19 cellular contexts compared by ENCODE assay signal in genomic region chr19:46596008-46596407, GRCh38. TPM values are rescaled to one million over a fixed set of nuclear protein-coding genes. Genes with fewer than 3 reads are reported as not detected.
A peak's percentile ranks its signal among the peaks of the same experiment; 100 is the strongest.
DNase-seq lines count a peak whose midpoint lies in the region; ATAC-seq, FAIRE-seq and TF ChIP-seq lines count a peak whose summit lies in the region.
"Had no signal": no experiment of that assay in that cellular context is flagged by ENCODE, and none has a peak within 500 bp of the region (broad histone marks: within the 10 kb centered on the region; RNA-seq: fewer than 3 reads in every experiment).

No MANE protein-coding gene starts in this region.

- intact Hi-C loops in K562 (cut with micrococcal nuclease): no loop called here

- H3K9me3 Mint-ChIP-seq in activated CD8-positive, alpha-beta memory T cell treated with anti-CD3 and anti-CD28 coated beads, Interleukin-2, amount 10 ng/mL, durations not matched to agents 7 days and 5 days (ENCODE audit: low read depth): no peaks in the 10 kb centered on the region
- H3K9me3 Mint-ChIP-seq in type B pancreatic cell: peaks cover 7% of the 10 kb centered on the region

- H3K79me2 ChIP-seq in K562 (ENCODE audit: control insufficient read depth, insufficient read depth, low read length): no peaks in the 10 kb centered on the region

- no peak overlapping the region for H3K9ac ChIP-seq in K562 (ENCODE audit: insufficient read depth in 1 of 2, low read depth in 2 of 2, low read length in 2 of 2)
- H3K9ac ChIP-seq: BLaER1 had no signal

- no peaks in the 10 kb centered on the region for H3K27me3 ChIP-seq in K562 (ENCODE audit: control insufficient read depth in 2 of 2, insufficient read depth in 2 of 2, low read length in 2 of 2)
- H3K27me3 ChIP-seq: BLaER1 had no signal

- 7% methylated on average over 5 of the region's 6 CpGs for WGBS in K562 (ENCODE audit: insufficient coverage, low coverage, missing lambda C conversion rate)

- H4K20me1 ChIP-seq in K562 (replicated peaks; ENCODE audit: control insufficient read depth, insufficient read depth, low read length): no peaks in the 10 kb centered on the region
- H4K20me1 ChIP-seq: BLaER1 had no signal

- H3K36me3 ChIP-seq in K562 (ENCODE audit: control insufficient read depth, insufficient read depth, low read length): no peaks in the 10 kb centered on the region
- H3K36me3 ChIP-seq: BLaER1 had no signal

- no peak overlapping the region for H3K27ac ChIP-seq in K562 (ENCODE audit: extremely low read depth, low read depth, low read length)
- H3K27ac ChIP-seq: 22Rv1, A549, BLaER1 had no signal

- BruUV-seq in K562 (replicated peaks; lab: Mats Ljungman, UMichigan): no TSS peak

- CTCF ChIA-PET in activated CD8-positive, alpha-beta memory T cell treated with anti-CD3 and anti-CD28 coated beads, Interleukin-2, amount 10 ng/mL, durations not matched to agents 7 days and 5 days (lab: Charles Lee): interaction anchor here (0.7 to 2.2 kb wide), 4 partner anchors 16 to 80 kb away, joined by 3 to 6 read pairs (median 3); partner anchors contain the start of gene PTGIR
- CTCF ChIA-PET in K562 (lab: Yijun Ruan, JAX; ENCODE audit: low intra/inter-chr PET ratio): no interaction called here

- H3K4me2 ChIP-seq in K562 (ENCODE audit: insufficient read depth, low read length): no peak overlapping the region
- H3K4me2 ChIP-seq: A549, BLaER1 had no signal

- peaks cover 0 to 10% of the 10 kb centered on the region in 2 experiments; a peak in 3 of 5 replicates for H3K4me1 ChIP-seq in K562 (replicated peaks in 1 of 2; ENCODE audit: control insufficient read depth in 2 of 2, insufficient read depth in 2 of 2, low read length in 2 of 2)
- H3K4me1 ChIP-seq: BLaER1 had no signal

- peaks cover 11% of the 10 kb centered on the region for H3K9me3 ChIP-seq in K562 (replicated peaks; ENCODE audit: control insufficient read depth, insufficient read depth, low read depth, low read length)

- no peak for ATAC-seq in activated CD8-positive, alpha-beta memory T cell treated with anti-CD3 and anti-CD28 coated beads, Interleukin-2, amount 10 ng/mL, durations not matched to agents 7 days and 5 days
- no peak for ATAC-seq in K562
- ATAC-seq: A549 had no signal

- no peak for TF ChIP-seq EP300 in K562 (IDR thresholded peaks at IDR 0.05; ENCODE audit: low read length)

- peaks cover 9% of the 10 kb centered on the region for H3K4me1 Mint-ChIP-seq in activated CD8-positive, alpha-beta memory T cell treated with anti-CD3 and anti-CD28 coated beads, Interleukin-2, amount 10 ng/mL, durations not matched to agents 7 days and 5 days
- H3K4me1 Mint-ChIP-seq in type B pancreatic cell (ENCODE audit: unreplicated experiment): no peaks in the 10 kb centered on the region

- no peak for TF ChIP-seq RAD21 in K562 (CRISPR knock-in tag; conservative IDR thresholded peaks at IDR 0.05 in 1 of 2, IDR thresholded peaks at IDR 0.05 in 1 of 2)

- TF ChIP-seq CTCF in K562 (IDR thresholded peaks at IDR 0.05 in 2 of 3, conservative IDR thresholded peaks at IDR 0.05 in 1 of 3; ENCODE audit: insufficient read depth in 2 of 3, low read depth in 1 of 3, low read length in 3 of 3) (no peak), type B pancreatic cell (conservative IDR thresholded peaks at IDR 0.05) (no peak)

- no peaks in the 10 kb centered on the region for H3K9me1 ChIP-seq in K562 (ENCODE audit: control insufficient read depth, insufficient read depth, low read length)

- FAIRE-seq in K562 (lab: Jason Lieb, UNC): peak; percentile 42
- FAIRE-seq: A549 had no signal

- peak; percentile 7 for DNase-seq in activated CD8-positive, alpha-beta memory T cell treated with anti-CD3 and anti-CD28 coated beads for 24 hours
- DNase-seq in activated CD8-positive, alpha-beta memory T cell treated with anti-CD3 and anti-CD28 coated beads, Interleukin-2, amount 10 ng/mL, durations not matched to agents 7 days and 5 days: no peak
- DNase-seq in NCI-H226 (peak; percentile 74), K562 (ENCODE audit: extremely low read depth in 1 of 4, low spot score in 3 of 4) (peak in 1 of 4 experiments; percentile 36), type B pancreatic cell (ENCODE audit: extremely low spot score, unreplicated experiment) (peak; percentile 4), DMS114 treated with DMSO at 0.1 percent for 48 hours (lab: John Stamatoyannopoulos, UW; ENCODE audit: unreplicated experiment) (no peak), NCI-H1048 (lab: John Stamatoyannopoulos, UW) (no peak), cerebellar nuclear complex (lab: John Stamatoyannopoulos, UW) (no peak)
- DNase-seq: AML-193; CD4-positive, alpha-beta memory T cell; DMS79 treated with DMSO at 0.1 percent for 48 hours; GF-D8; GOT3; H7 had no signal

- H3K4me3 Mint-ChIP-seq in activated CD8-positive, alpha-beta memory T cell treated with anti-CD3 and anti-CD28 coated beads, Interleukin-2, amount 10 ng/mL, durations not matched to agents 7 days and 5 days: no peak overlapping the region
- no peak overlapping the region for H3K4me3 Mint-ChIP-seq in type B pancreatic cell
- H3K4me3 Mint-ChIP-seq: CD14-positive monocyte; CD4-positive, alpha-beta memory T cell had no signal

- no peak overlapping the region for H3K27ac Mint-ChIP-seq in activated CD8-positive, alpha-beta memory T cell treated with anti-CD3 and anti-CD28 coated beads, Interleukin-2, amount 10 ng/mL, durations not matched to agents 7 days and 5 days
- H3K27ac Mint-ChIP-seq in type B pancreatic cell: no peak overlapping the region
- H3K27ac Mint-ChIP-seq: CD14-positive monocyte; CD4-positive, alpha-beta memory T cell had no signal

- POLR2A ChIA-PET in K562 (lab: Yijun Ruan, JAX): no interaction called here

- in situ Hi-C loops in K562 (cut with MboI): no loop called here

- H2AFZ ChIP-seq in K562 (ENCODE audit: low read depth, low read length): no peak overlapping the region

- peaks cover 8% of the 10 kb centered on the region for H3K27me3 Mint-ChIP-seq in activated CD8-positive, alpha-beta memory T cell treated with anti-CD3 and anti-CD28 coated beads, Interleukin-2, amount 10 ng/mL, durations not matched to agents 7 days and 5 days
- peaks cover 2% of the 10 kb centered on the region for H3K27me3 Mint-ChIP-seq in type B pancreatic cell

- TF ChIP-seq POLR2A in K562 (conservative IDR thresholded peaks at IDR 0.05): no peak

- peaks cover 12% of the 10 kb centered on the region for H3K36me3 Mint-ChIP-seq in activated CD8-positive, alpha-beta memory T cell treated with anti-CD3 and anti-CD28 coated beads, Interleukin-2, amount 10 ng/mL, durations not matched to agents 7 days and 5 days
- H3K36me3 Mint-ChIP-seq in type B pancreatic cell: no peaks in the 10 kb centered on the region

- no peak overlapping the region for H3K4me3 ChIP-seq in K562
- H3K4me3 ChIP-seq: A549, BLaER1 had no signal

RNA-seq across cellular contexts. Expression of gene CALM3, which starts 5.1 kb away (rescaled TPM):
- total RNA-seq in activated CD8-positive, alpha-beta memory T cell treated with anti-CD3 and anti-CD28 coated beads, Interleukin-2, amount 10 ng/mL, durations not matched to agents 7 days and 5 days: 100 to 1,000 TPM; 497 to 498 TPM
- total RNA-seq in K562 (2011; cell fraction: chromatin; rRNA removed; ENCODE audit: low replicate concordance): 68.2 and 118 TPM in 2 replicates
- total RNA-seq in K562 (2011; cell fraction: nucleolus; rRNA removed): 47.8 and 53.5 TPM in 2 replicates
- total RNA-seq in K562 (2011; cell fraction: nucleoplasm; rRNA removed): 91.9 and 153 TPM in 2 replicates
- total RNA-seq in K562 (2014; rRNA removed): 149 and 180 TPM in 2 replicates
- 126 and 150 TPM in 2 replicates for total RNA-seq in K562 (2014; rRNA removed; fragmentation: Illumina TruSeq; extraction: Trizol)
- 154 and 156 TPM in 2 replicates for total RNA-seq in K562 (2015; rRNA removed; fragmentation: Illumina TruSeq; extraction: Trizol)
- 277 TPM in 2 replicates for total RNA-seq in K562 (2021)
- 255 and 327 TPM in 2 replicates for polyA plus RNA-seq in K562 (2011; rRNA removed)
- 230 and 235 TPM in 2 replicates for polyA plus RNA-seq in K562 (2011; cell fraction: cytosol; rRNA removed)
- polyA plus RNA-seq in K562 (2011; cell fraction: nucleus; rRNA removed): 152 and 155 TPM in 2 replicates
- 203 and 388 TPM in 2 replicates for polyA plus RNA-seq in K562 (2012)
- 307 and 350 TPM in 2 replicates for polyA plus RNA-seq in K562 (2014; fragmentation: Illumina TruSeq; extraction: Trizol)
- polyA plus RNA-seq in K562 (2014; fragmentation: Nextera tagmentation; extraction: Ambion mirVana): 10 to 100 TPM; 34.6 to 40.2 TPM
- polyA plus RNA-seq in K562 (2014; rRNA removed): 266 and 273 TPM in 2 replicates
- polyA minus RNA-seq in K562 (2011; rRNA and poly(A)+ RNA removed): 333 and 438 TPM in 2 replicates
- 82.3 and 91.6 TPM in 2 replicates for polyA minus RNA-seq in K562 (2011; cell fraction: cytosol; rRNA and poly(A)+ RNA removed)
- polyA minus RNA-seq in K562 (2011; cell fraction: nucleus; rRNA and poly(A)+ RNA removed): 20.3 and 36.9 TPM in 2 replicates
- 315 and 335 TPM in 2 replicates for total RNA-seq in type B pancreatic cell (ENCODE audit: low replicate concordance)

RNA-seq across cellular contexts. Expression of gene PTGIR, which starts 28.9 kb away (rescaled TPM):
- 10 to 100 TPM in 1 of 2 experiments, 1 to 10 TPM in 1; 1.8 to 27.5 TPM for total RNA-seq in activated CD8-positive, alpha-beta memory T cell treated with anti-CD3 and anti-CD28 coated beads, Interleukin-2, amount 10 ng/mL, durations not matched to agents 7 days and 5 days
- 3.0 and 9.9 TPM in 2 replicates for total RNA-seq in K562 (2011; cell fraction: chromatin; rRNA removed; ENCODE audit: low replicate concordance)
- 4.3 and 7.3 TPM in 2 replicates for total RNA-seq in K562 (2011; cell fraction: nucleolus; rRNA removed)
- total RNA-seq in K562 (2011; cell fraction: nucleoplasm; rRNA removed): 3.1 and 3.6 TPM in 2 replicates
- total RNA-seq in K562 (2014; rRNA removed): 0.61 and 1.5 TPM in 2 replicates
- 0.18 and 0.45 TPM in 2 replicates for total RNA-seq in K562 (2014; rRNA removed; fragmentation: Illumina TruSeq; extraction: Trizol)
- total RNA-seq in K562 (2015; rRNA removed; fragmentation: Illumina TruSeq; extraction: Trizol): 0.30 and 0.36 TPM in 2 replicates
- 1.4 and 1.9 TPM in 2 replicates for total RNA-seq in K562 (2021)
- polyA plus RNA-seq in K562 (2011; rRNA removed): 1.7 and 2.0 TPM in 2 replicates
- 1.6 and 7.6 TPM in 2 replicates for polyA plus RNA-seq in K562 (2011; cell fraction: cytosol; rRNA removed)
- 3.7 and 12.1 TPM in 2 replicates for polyA plus RNA-seq in K562 (2011; cell fraction: nucleus; rRNA removed)
- polyA plus RNA-seq in K562 (2012): 0.46 and 0.89 TPM in 2 replicates
- polyA plus RNA-seq in K562 (2014; fragmentation: Illumina TruSeq; extraction: Trizol): 0.58 and 0.65 TPM in 2 replicates
- under 1 TPM in 1 of 2 experiments, not detected in 1; 0.11 TPM for polyA plus RNA-seq in K562 (2014; fragmentation: Nextera tagmentation; extraction: Ambion mirVana)
- polyA plus RNA-seq in K562 (2014; rRNA removed): 1.7 and 3.4 TPM in 2 replicates
- 0.24 and 0.35 TPM in 2 replicates for polyA minus RNA-seq in K562 (2011; rRNA and poly(A)+ RNA removed)
- 0.38 TPM in 1 of 2 replicates, not detected in the other for polyA minus RNA-seq in K562 (2011; cell fraction: cytosol; rRNA and poly(A)+ RNA removed)
- polyA minus RNA-seq in K562 (2011; cell fraction: nucleus; rRNA and poly(A)+ RNA removed): 1.1 and 1.2 TPM in 2 replicates
- 0.46 TPM in 1 of 2 replicates, not detected in the other for total RNA-seq in type B pancreatic cell (ENCODE audit: low replicate concordance)
- total RNA-seq: HT-29 had no signal

RNA-seq across cellular contexts. Expression of gene GNG8, which starts 40.0 kb away (rescaled TPM):
- 10 to 100 TPM in 1 of 2 experiments, not detected in 1; 25.9 TPM for total RNA-seq in activated CD8-positive, alpha-beta memory T cell treated with anti-CD3 and anti-CD28 coated beads, Interleukin-2, amount 10 ng/mL, durations not matched to agents 7 days and 5 days
- total RNA-seq in K562 (2011; cell fraction: chromatin; rRNA removed; ENCODE audit: low replicate concordance): not detected in 2 replicates
- total RNA-seq in K562 (2011; cell fraction: nucleolus; rRNA removed): not detected in 2 replicates
- not detected in 2 replicates for total RNA-seq in K562 (2011; cell fraction: nucleoplasm; rRNA removed)
- not detected in 2 replicates for total RNA-seq in K562 (2014; rRNA removed)
- not detected in 2 replicates for total RNA-seq in K562 (2014; rRNA removed; fragmentation: Illumina TruSeq; extraction: Trizol)
- total RNA-seq in K562 (2015; rRNA removed; fragmentation: Illumina TruSeq; extraction: Trizol): not detected in 2 replicates
- total RNA-seq in K562 (2021): not detected in 2 replicates
- not detected in 2 replicates for polyA plus RNA-seq in K562 (2011; rRNA removed)
- not detected in 2 replicates for polyA plus RNA-seq in K562 (2011; cell fraction: cytosol; rRNA removed)
- polyA plus RNA-seq in K562 (2011; cell fraction: nucleus; rRNA removed): not detected in 2 replicates
- polyA plus RNA-seq in K562 (2012): not detected in 2 replicates
- polyA plus RNA-seq in K562 (2014; fragmentation: Illumina TruSeq; extraction: Trizol): not detected in 2 replicates
- polyA plus RNA-seq in K562 (2014; fragmentation: Nextera tagmentation; extraction: Ambion mirVana): 1 to 10 TPM in 1 of 2 experiments, not detected in 1; 1.3 TPM
- polyA plus RNA-seq in K562 (2014; rRNA removed): not detected in 2 replicates
- polyA minus RNA-seq in K562 (2011; rRNA and poly(A)+ RNA removed): not detected in 2 replicates
- polyA minus RNA-seq in K562 (2011; cell fraction: cytosol; rRNA and poly(A)+ RNA removed): not detected in 2 replicates
- not detected in 2 replicates for polyA minus RNA-seq in K562 (2011; cell fraction: nucleus; rRNA and poly(A)+ RNA removed)
- total RNA-seq in type B pancreatic cell (ENCODE audit: low replicate concordance): 2.4 TPM in 1 of 2 replicates, not detected in the other
- total RNA-seq: CD4-positive, alpha-beta memory T cell; H7; HT-29 had no signal
- polyA plus RNA-seq: A549; CD14-positive monocyte; CD4-positive, alpha-beta memory T cell had no signal

Comparison
In these comparisons a context has a peak if more than half of its experiments do, and no peak if none do; other contexts are left out.
1. DNase-seq: peak in activated CD8-positive, alpha-beta memory T cell treated with anti-CD3 and anti-CD28 coated beads for 24 hours (single experiment), NCI-H226 (single experiment) and type B pancreatic cell (single experiment); none in activated CD8-positive, alpha-beta memory T cell treated with anti-CD3 and anti-CD28 coated beads, Interleukin-2, amount 10 ng/mL, durations not matched to agents 7 days and 5 days (single experiment), DMS114 treated with DMSO at 0.1 percent for 48 hours (single experiment), NCI-H1048 (single experiment) and cerebellar nuclear complex (0 of 2).